Comparison of ENCODE assay signal across 8 cellular contexts in the genomic region with DNA sequence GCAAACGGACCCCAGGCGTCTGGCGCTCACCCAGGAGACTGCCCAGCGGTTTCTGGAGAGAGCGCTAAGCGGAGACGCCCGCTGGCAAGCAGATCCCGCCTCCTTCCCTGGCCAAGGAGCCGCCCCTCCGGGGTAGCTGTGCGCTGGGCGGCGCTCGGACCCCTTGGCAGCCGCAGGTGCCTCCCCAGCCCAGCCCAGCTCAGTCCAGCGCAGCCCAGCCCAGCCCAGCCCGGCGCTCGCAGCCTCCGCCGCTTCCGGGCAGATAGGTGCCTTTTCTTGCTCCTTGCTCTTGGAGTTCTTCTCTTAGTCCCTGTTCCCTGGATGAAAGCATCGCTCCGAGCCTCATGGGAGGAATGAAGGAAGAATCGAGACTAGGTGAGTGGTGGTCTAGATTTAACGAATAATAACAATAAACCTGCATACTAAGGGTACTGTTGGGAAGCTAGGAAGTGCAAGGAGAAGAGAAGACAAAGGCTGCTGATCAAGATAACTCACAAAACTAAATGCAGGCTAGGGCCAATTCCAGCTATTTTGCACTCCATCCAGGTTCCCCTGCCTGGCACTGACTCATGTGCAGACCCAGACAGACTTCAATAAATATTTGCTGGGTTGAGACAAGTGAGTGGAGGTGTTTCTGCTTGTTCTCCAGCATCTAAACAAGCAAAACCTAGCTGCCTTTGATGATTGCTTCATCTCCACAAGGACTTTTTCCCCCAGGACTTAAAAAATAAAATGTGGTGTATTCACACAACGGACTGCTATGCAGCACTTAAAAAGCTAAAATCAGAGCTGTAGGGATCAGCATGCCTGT. TPM values are rescaled to one million over a fixed set of nuclear protein-coding genes. Genes with fewer than 3 reads are reported as not detected.
DNase-seq lines count a peak whose midpoint lies in the region; ATAC-seq and TF ChIP-seq lines count a peak whose summit lies in the region.

Gene STK32A, plus strand, starts transcription at position 202 of the 811 bp plus-strand sequence. CDS start 4,609 bp downstream, outside the sequence.

- intact Hi-C loops in body of pancreas (cut with DNase I): no loop called here
- intact Hi-C loops in sigmoid colon (cut with DNase I): loop anchor here (2.0 kb wide), 1 partner anchor 218 kb away; no protein-coding TSS in a partner anchor

- no peak for TF ChIP-seq EP300 in sigmoid colon (IDR thresholded peaks at IDR 0.05)

- DNase-seq in COLO829 (ENCODE audit: low spot score) (peak; percentile 35), NCI-H187 treated with DMSO at 0.1 percent for 48 hours (lab: John Stamatoyannopoulos, UW) (peak; percentile 11), body of pancreas (peak; percentile 85 to 90 (median 88)), sigmoid colon (peak; percentile 84), T-helper 9 cell (no peak)

- H3K4me3 ChIP-seq in body of pancreas (peak within 1 kb of the TSS; percentile 68 to 70), iPS-18c (ENCODE audit: insufficient read depth, low read depth, low read length) (peak within 1 kb of the TSS; percentile 68), sigmoid colon (peak within 1 kb of the TSS; percentile 62 to 76 (median 70))

- 4 to 5% methylated on average over 19 to 28 of the region's 28 CpGs for WGBS in body of pancreas, 2 donors
- WGBS in sigmoid colon, 2 donors: 4 to 6% methylated on average over 28 of the region's 28 CpGs

- H3K4me1 ChIP-seq in body of pancreas: peaks cover 13% of the 10 kb centered on the region
- H3K4me1 ChIP-seq in sigmoid colon: peaks cover 0 to 12% (median 8%) of the 10 kb centered on the region in 4 donors

- peak; percentile 96 for ATAC-seq in body of pancreas
- ATAC-seq in HG03045 (IDR thresholded peaks at IDR 0.05; ENCODE audit: unreplicated experiment): no peak
- ATAC-seq in HG03342 (IDR thresholded peaks at IDR 0.05; ENCODE audit: unreplicated experiment): no peak

- H3K36me3 ChIP-seq in body of pancreas (replicated peaks in 1 of 2; ENCODE audit: insufficient read depth in 1 of 2, low read depth in 2 of 2): no peaks in the 10 kb centered on the region
- H3K36me3 ChIP-seq in sigmoid colon: no peaks in the 10 kb centered on the region

- H3K27ac ChIP-seq in body of pancreas (peak within 1 kb of the TSS; percentile 62 to 78 (median 66)), sigmoid colon (peak within 1 kb of the TSS; percentile 63 to 81 (median 76))

- H3K9me3 ChIP-seq in body of pancreas: no peaks in the 10 kb centered on the region
- H3K9me3 ChIP-seq in iPS-18c (ENCODE audit: control insufficient read depth, insufficient read depth, low read length): no peaks in the 10 kb centered on the region
- H3K9me3 ChIP-seq in sigmoid colon: no peaks in the 10 kb centered on the region

- peak; percentile 63 to 81 (median 69) for TF ChIP-seq POLR2A in body of pancreas (IDR thresholded peaks at IDR 0.05)
- no peak for TF ChIP-seq POLR2A in sigmoid colon (IDR thresholded peaks at IDR 0.05)

- TF ChIP-seq CTCF in body of pancreas (IDR thresholded peaks at IDR 0.05) (peak in 2 of 7 experiments; percentile 23 to 37), sigmoid colon (IDR thresholded peaks at IDR 0.05) (no peak)

- H3K27me3 ChIP-seq in body of pancreas (no peaks in the 10 kb centered on the region), sigmoid colon (no peaks in the 10 kb centered on the region)

RNA-seq across cellular contexts. Expression of gene STK32A, which starts in this region (rescaled TPM):
- total RNA-seq in body of pancreas: 1 to 10 TPM; 6.6 to 9.1 TPM
- 1 to 10 TPM; 4.3 to 9.1 (median 5.1) TPM for total RNA-seq in sigmoid colon
- polyA plus RNA-seq in sigmoid colon: under 1 TPM in 2 of 3 donors, not detected in 1; under 0.01 to 0.50 TPM

Comparison
In these comparisons a context has a peak if more than half of its experiments do, and no peak if none do; other contexts are left out.
1. POLR2A ChIP-seq: peak in body of pancreas (3 of 3); none in sigmoid colon (0 of 2).
2. Peak in every context shown above with its lines, with median percentiles within 50 percentile points of each other: H3K4me3 ChIP-seq.